ENCODE assay signal across 1 cellular context in genomic region chr15:68546318-68546717, GRCh38.
TF ChIP-seq lines count a peak whose summit lies in the region.

No MANE protein-coding gene starts in this region.

TF ChIP-seq in H1, 55 proteins besides CTCF, POLR2A, EP300 and RAD21 (continued from another document):
- TF ChIP-seq RFX5 (IDR thresholded peaks at IDR 0.05; ENCODE audit: borderline replicate concordance, low read depth, low read length), result no peak
- no peak for TF ChIP-seq CREB1 (IDR thresholded peaks at IDR 0.05)
- TF ChIP-seq TCF12 (IDR thresholded peaks at IDR 0.05; ENCODE audit: low read depth, low read length), result no peak
- no peak for TF ChIP-seq POU5F1 (IDR thresholded peaks at IDR 0.05; ENCODE audit: low read depth, low read length)
- TF ChIP-seq, protein P1, sequence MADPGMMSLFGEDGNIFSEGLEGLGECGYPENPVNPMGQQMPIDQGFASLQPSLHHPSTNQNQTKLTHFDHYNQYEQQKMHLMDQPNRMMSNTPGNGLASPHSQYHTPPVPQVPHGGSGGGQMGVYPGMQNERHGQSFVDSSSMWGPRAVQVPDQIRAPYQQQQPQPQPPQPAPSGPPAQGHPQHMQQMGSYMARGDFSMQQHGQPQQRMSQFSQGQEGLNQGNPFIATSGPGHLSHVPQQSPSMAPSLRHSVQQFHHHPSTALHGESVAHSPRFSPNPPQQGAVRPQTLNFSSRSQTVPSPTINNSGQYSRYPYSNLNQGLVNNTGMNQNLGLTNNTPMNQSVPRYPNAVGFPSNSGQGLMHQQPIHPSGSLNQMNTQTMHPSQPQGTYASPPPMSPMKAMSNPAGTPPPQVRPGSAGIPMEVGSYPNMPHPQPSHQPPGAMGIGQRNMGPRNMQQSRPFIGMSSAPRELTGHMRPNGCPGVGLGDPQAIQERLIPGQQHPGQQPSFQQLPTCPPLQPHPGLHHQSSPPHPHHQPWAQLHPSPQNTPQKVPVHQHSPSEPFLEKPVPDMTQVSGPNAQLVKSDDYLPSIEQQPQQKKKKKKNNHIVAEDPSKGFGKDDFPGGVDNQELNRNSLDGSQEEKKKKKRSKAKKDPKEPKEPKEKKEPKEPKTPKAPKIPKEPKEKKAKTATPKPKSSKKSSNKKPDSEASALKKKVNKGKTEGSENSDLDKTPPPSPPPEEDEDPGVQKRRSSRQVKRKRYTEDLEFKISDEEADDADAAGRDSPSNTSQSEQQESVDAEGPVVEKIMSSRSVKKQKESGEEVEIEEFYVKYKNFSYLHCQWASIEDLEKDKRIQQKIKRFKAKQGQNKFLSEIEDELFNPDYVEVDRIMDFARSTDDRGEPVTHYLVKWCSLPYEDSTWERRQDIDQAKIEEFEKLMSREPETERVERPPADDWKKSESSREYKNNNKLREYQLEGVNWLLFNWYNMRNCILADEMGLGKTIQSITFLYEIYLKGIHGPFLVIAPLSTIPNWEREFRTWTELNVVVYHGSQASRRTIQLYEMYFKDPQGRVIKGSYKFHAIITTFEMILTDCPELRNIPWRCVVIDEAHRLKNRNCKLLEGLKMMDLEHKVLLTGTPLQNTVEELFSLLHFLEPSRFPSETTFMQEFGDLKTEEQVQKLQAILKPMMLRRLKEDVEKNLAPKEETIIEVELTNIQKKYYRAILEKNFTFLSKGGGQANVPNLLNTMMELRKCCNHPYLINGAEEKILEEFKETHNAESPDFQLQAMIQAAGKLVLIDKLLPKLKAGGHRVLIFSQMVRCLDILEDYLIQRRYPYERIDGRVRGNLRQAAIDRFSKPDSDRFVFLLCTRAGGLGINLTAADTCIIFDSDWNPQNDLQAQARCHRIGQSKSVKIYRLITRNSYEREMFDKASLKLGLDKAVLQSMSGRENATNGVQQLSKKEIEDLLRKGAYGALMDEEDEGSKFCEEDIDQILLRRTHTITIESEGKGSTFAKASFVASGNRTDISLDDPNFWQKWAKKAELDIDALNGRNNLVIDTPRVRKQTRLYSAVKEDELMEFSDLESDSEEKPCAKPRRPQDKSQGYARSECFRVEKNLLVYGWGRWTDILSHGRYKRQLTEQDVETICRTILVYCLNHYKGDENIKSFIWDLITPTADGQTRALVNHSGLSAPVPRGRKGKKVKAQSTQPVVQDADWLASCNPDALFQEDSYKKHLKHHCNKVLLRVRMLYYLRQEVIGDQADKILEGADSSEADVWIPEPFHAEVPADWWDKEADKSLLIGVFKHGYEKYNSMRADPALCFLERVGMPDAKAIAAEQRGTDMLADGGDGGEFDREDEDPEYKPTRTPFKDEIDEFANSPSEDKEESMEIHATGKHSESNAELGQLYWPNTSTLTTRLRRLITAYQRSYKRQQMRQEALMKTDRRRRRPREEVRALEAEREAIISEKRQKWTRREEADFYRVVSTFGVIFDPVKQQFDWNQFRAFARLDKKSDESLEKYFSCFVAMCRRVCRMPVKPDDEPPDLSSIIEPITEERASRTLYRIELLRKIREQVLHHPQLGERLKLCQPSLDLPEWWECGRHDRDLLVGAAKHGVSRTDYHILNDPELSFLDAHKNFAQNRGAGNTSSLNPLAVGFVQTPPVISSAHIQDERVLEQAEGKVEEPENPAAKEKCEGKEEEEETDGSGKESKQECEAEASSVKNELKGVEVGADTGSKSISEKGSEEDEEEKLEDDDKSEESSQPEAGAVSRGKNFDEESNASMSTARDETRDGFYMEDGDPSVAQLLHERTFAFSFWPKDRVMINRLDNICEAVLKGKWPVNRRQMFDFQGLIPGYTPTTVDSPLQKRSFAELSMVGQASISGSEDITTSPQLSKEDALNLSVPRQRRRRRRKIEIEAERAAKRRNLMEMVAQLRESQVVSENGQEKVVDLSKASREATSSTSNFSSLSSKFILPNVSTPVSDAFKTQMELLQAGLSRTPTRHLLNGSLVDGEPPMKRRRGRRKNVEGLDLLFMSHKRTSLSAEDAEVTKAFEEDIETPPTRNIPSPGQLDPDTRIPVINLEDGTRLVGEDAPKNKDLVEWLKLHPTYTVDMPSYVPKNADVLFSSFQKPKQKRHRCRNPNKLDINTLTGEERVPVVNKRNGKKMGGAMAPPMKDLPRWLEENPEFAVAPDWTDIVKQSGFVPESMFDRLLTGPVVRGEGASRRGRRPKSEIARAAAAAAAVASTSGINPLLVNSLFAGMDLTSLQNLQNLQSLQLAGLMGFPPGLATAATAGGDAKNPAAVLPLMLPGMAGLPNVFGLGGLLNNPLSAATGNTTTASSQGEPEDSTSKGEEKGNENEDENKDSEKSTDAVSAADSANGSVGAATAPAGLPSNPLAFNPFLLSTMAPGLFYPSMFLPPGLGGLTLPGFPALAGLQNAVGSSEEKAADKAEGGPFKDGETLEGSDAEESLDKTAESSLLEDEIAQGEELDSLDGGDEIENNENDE (IDR thresholded peaks at IDR 0.05; ENCODE audit: insufficient replicate concordance, low read length), result no peak
- no peak for TF ChIP-seq PHF8 (conservative IDR thresholded peaks at IDR 0.05; ENCODE audit: low read depth, low read length)
- TF ChIP-seq BCL11A (IDR thresholded peaks at IDR 0.05; ENCODE audit: low read depth in 2 of 2, low read length in 2 of 2), result no peak
- no peak for TF ChIP-seq HDAC2 (IDR thresholded peaks at IDR 0.05; ENCODE audit: borderline replicate concordance in 1 of 2, low read depth in 2 of 2, low read length in 2 of 2)
- no peak for TF ChIP-seq ASH2L (IDR thresholded peaks at IDR 0.05; ENCODE audit: low read length)
- TF ChIP-seq BACH1 (IDR thresholded peaks at IDR 0.05; ENCODE audit: low read length), result no peak
- no peak for TF ChIP-seq KDM4A (IDR thresholded peaks at IDR 0.05; ENCODE audit: low read depth, low read length, severe bottlenecking)
- TF ChIP-seq KDM5A (IDR thresholded peaks at IDR 0.05; ENCODE audit: low read length), result no peak
